In the genomic region with DNA sequence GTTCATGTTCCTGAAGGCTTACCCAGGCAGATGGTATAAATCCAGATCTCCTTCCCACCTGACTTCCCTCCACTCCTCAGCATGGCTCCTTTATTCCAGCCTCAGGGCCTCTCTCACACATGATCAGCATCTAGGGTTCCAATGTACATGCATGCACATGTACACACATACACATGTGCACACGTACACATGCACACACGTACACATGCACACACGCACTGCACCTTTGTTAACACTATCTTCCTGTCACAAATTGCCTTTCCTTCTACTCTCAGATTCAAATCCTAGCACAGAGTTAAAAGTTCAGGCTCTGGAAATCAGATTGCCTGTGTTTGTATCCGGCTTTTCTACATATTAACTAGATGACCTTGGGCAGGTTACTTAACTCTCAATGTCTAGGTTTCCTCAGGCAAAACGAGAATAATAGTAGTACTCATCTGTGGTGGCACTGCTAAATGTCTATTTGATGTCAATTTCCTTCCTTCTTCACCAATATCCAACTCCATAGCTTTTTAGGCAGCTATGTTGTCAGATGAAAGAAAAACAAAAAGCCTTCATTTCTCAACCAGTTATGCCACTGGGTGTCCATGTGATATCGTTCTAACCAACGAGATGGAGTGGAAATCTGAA, we compare ENCODE assay signal across 1 cellular context.
A peak's percentile ranks its signal among the peaks of the same experiment; 100 is the strongest.
TF ChIP-seq lines count a peak whose summit lies in the region.

No MANE protein-coding gene starts in this region.

TF ChIP-seq in HepG2, 621 proteins besides CTCF, POLR2A, EP300 and RAD21 (continued from another document and continues in another):
- TF ChIP-seq, protein P1, sequence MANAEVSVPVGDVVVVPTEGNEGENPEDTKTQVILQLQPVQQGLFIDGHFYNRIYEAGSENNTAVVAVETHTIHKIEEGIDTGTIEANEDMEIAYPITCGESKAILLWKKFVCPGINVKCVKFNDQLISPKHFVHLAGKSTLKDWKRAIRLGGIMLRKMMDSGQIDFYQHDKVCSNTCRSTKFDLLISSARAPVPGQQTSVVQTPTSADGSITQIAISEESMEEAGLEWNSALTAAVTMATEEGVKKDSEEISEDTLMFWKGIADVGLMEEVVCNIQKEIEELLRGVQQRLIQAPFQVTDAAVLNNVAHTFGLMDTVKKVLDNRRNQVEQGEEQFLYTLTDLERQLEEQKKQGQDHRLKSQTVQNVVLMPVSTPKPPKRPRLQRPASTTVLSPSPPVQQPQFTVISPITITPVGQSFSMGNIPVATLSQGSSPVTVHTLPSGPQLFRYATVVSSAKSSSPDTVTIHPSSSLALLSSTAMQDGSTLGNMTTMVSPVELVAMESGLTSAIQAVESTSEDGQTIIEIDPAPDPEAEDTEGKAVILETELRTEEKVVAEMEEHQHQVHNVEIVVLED (CRISPR knock-in tag; IDR thresholded peaks at IDR 0.05; ENCODE audit: borderline replicate concordance), result peak; percentile 51; the same call in 1 of the 2 replicates
- TF ChIP-seq GATAD2A (CRISPR knock-in tag; IDR thresholded peaks at IDR 0.05), result peak; percentile 92
- TF ChIP-seq HDAC6 (IDR thresholded peaks at IDR 0.05; ENCODE audit: low read depth, low read length), result no peak
- peak; percentile 85; the same call in 1 of the 2 replicates for TF ChIP-seq HMG20A (CRISPR knock-in tag; IDR thresholded peaks at IDR 0.05; ENCODE audit: borderline replicate concordance)
- TF ChIP-seq, protein P2, sequence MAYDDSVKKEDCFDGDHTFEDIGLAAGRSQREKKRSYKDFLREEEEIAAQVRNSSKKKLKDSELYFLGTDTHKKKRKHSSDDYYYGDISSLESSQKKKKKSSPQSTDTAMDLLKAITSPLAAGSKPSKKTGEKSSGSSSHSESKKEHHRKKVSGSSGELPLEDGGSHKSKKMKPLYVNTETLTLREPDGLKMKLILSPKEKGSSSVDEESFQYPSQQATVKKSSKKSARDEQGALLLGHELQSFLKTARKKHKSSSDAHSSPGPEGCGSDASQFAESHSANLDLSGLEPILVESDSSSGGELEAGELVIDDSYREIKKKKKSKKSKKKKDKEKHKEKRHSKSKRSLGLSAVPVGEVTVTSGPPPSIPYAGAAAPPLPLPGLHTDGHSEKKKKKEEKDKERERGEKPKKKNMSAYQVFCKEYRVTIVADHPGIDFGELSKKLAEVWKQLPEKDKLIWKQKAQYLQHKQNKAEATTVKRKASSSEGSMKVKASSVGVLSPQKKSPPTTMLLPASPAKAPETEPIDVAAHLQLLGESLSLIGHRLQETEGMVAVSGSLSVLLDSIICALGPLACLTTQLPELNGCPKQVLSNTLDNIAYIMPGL (CRISPR knock-in tag; IDR thresholded peaks at IDR 0.05; ENCODE audit: borderline replicate concordance in 1 of 2, low read depth in 1 of 2), result peak; percentile 53 to 58; a peak in 3 of 4 replicates
- peak; percentile 73 for TF ChIP-seq TBL1XR1 (IDR thresholded peaks at IDR 0.05; ENCODE audit: borderline replicate concordance, low read length, partially characterized antibody)
- TF ChIP-seq, protein P3, sequence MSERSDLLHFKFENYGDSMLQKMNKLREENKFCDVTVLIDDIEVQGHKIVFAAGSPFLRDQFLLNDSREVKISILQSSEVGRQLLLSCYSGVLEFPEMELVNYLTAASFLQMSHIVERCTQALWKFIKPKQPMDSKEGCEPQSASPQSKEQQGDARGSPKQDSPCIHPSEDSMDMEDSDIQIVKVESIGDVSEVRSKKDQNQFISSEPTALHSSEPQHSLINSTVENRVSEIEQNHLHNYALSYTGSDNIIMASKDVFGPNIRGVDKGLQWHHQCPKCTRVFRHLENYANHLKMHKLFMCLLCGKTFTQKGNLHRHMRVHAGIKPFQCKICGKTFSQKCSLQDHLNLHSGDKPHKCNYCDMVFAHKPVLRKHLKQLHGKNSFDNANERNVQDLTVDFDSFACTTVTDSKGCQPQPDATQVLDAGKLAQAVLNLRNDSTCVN (CRISPR knock-in tag; IDR thresholded peaks at IDR 0.05; ENCODE audit: borderline replicate concordance), result peak; percentile 23; the same call in 1 of the 2 replicates
- no peak for TF ChIP-seq ZNF615 (CRISPR knock-in tag; IDR thresholded peaks at IDR 0.05; ENCODE audit: borderline replicate concordance)
- TF ChIP-seq RCOR2 (CRISPR knock-in tag; IDR thresholded peaks at IDR 0.05), result peak; percentile 88
- peak; percentile 73 for TF ChIP-seq TEAD3 (CRISPR knock-in tag; optimal IDR thresholded peaks at IDR 0.05; ENCODE audit: borderline replicate concordance)
- peak; percentile 71 for TF ChIP-seq ATF1 (CRISPR knock-in tag; IDR thresholded peaks at IDR 0.05)
- TF ChIP-seq CEBPB (IDR thresholded peaks at IDR 0.05; ENCODE audit: borderline replicate concordance, low read depth, low read length), result peak; percentile 50; the same call in 1 of the 2 replicates
- no peak for TF ChIP-seq SAFB2 (CRISPR knock-in tag; IDR thresholded peaks at IDR 0.05; ENCODE audit: borderline replicate concordance, low read depth)
- peak; percentile 42; the same call in 1 of the 2 replicates for TF ChIP-seq TCF7 (IDR thresholded peaks at IDR 0.05; ENCODE audit: low read depth)
- TF ChIP-seq, protein P4, sequence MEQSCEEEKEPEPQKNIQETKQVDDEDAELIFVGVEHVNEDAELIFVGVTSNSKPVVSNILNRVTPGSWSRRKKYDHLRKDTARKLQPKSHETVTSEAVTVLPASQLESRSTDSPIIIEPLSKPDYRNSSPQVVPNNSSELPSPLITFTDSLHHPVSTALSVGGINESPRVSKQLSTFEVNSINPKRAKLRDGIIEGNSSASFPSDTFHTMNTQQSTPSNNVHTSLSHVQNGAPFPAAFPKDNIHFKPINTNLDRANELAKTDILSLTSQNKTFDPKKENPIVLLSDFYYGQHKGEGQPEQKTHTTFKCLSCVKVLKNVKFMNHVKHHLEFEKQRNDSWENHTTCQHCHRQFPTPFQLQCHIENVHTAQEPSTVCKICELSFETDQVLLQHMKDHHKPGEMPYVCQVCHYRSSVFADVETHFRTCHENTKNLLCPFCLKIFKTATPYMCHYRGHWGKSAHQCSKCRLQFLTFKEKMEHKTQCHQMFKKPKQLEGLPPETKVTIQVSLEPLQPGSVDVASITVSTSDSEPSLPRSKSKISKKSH (CRISPR knock-in tag; IDR thresholded peaks at IDR 0.05; ENCODE audit: borderline replicate concordance), result no peak
- TF ChIP-seq ZNF205 (CRISPR knock-in tag; IDR thresholded peaks at IDR 0.05), result 0 out of 2 replicates have a peak, but pooled peaks have one; percentile 39
- TF ChIP-seq, protein P5, sequence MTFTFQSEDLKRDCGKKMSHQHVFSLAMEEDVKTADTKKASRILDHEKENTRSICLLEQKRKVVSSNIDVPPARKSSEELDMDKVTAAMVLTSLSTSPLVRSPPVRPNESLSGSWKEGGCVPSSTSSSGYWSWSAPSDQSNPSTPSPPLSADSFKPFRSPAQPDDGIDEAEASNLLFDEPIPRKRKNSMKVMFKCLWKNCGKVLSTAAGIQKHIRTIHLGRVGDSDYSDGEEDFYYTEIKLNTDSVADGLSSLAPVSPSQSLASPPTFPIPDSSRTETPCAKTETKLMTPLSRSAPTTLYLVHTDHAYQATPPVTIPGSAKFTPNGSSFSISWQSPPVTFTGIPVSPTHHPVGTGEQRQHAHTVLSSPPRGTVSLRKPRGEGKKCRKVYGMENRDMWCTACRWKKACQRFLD (CRISPR knock-in tag; IDR thresholded peaks at IDR 0.05; ENCODE audit: borderline replicate concordance), result 0 out of 2 replicates have a peak, but pooled peaks have one; percentile 43
- no peak for TF ChIP-seq XRCC5 (optimal IDR thresholded peaks at IDR 0.05; ENCODE audit: low read length)
- TF ChIP-seq, protein P6, sequence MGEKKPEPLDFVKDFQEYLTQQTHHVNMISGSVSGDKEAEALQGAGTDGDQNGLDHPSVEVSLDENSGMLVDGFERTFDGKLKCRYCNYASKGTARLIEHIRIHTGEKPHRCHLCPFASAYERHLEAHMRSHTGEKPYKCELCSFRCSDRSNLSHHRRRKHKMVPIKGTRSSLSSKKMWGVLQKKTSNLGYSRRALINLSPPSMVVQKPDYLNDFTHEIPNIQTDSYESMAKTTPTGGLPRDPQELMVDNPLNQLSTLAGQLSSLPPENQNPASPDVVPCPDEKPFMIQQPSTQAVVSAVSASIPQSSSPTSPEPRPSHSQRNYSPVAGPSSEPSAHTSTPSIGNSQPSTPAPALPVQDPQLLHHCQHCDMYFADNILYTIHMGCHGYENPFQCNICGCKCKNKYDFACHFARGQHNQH (CRISPR knock-in tag; IDR thresholded peaks at IDR 0.05), result peak; percentile 50; the same call in 1 of the 2 replicates
- peak; percentile 76 for TF ChIP-seq RBM22 (optimal IDR thresholded peaks at IDR 0.05; ENCODE audit: low read length)
- TF ChIP-seq, protein P7, sequence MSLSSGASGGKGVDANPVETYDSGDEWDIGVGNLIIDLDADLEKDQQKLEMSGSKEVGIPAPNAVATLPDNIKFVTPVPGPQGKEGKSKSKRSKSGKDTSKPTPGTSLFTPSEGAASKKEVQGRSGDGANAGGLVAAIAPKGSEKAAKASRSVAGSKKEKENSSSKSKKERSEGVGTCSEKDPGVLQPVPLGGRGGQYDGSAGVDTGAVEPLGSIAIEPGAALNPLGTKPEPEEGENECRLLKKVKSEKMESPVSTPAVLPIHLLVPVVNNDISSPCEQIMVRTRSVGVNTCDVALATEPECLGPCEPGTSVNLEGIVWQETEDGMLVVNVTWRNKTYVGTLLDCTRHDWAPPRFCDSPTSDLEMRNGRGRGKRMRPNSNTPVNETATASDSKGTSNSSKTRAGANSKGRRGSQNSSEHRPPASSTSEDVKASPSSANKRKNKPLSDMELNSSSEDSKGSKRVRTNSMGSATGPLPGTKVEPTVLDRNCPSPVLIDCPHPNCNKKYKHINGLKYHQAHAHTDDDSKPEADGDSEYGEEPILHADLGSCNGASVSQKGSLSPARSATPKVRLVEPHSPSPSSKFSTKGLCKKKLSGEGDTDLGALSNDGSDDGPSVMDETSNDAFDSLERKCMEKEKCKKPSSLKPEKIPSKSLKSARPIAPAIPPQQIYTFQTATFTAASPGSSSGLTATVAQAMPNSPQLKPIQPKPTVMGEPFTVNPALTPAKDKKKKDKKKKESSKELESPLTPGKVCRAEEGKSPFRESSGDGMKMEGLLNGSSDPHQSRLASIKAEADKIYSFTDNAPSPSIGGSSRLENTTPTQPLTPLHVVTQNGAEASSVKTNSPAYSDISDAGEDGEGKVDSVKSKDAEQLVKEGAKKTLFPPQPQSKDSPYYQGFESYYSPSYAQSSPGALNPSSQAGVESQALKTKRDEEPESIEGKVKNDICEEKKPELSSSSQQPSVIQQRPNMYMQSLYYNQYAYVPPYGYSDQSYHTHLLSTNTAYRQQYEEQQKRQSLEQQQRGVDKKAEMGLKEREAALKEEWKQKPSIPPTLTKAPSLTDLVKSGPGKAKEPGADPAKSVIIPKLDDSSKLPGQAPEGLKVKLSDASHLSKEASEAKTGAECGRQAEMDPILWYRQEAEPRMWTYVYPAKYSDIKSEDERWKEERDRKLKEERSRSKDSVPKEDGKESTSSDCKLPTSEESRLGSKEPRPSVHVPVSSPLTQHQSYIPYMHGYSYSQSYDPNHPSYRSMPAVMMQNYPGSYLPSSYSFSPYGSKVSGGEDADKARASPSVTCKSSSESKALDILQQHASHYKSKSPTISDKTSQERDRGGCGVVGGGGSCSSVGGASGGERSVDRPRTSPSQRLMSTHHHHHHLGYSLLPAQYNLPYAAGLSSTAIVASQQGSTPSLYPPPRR (CRISPR knock-in tag; IDR thresholded peaks at IDR 0.05; ENCODE audit: borderline replicate concordance), result peak; percentile 75
- TF ChIP-seq, protein P8, sequence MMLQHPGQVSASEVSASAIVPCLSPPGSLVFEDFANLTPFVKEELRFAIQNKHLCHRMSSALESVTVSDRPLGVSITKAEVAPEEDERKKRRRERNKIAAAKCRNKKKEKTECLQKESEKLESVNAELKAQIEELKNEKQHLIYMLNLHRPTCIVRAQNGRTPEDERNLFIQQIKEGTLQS (CRISPR knock-in tag; IDR thresholded peaks at IDR 0.05), result no peak
- TF ChIP-seq ZBTB38 (CRISPR knock-in tag; IDR thresholded peaks at IDR 0.05), result 0 out of 2 replicates have a peak, but pooled peaks have one; percentile 53
- TF ChIP-seq, protein P9, sequence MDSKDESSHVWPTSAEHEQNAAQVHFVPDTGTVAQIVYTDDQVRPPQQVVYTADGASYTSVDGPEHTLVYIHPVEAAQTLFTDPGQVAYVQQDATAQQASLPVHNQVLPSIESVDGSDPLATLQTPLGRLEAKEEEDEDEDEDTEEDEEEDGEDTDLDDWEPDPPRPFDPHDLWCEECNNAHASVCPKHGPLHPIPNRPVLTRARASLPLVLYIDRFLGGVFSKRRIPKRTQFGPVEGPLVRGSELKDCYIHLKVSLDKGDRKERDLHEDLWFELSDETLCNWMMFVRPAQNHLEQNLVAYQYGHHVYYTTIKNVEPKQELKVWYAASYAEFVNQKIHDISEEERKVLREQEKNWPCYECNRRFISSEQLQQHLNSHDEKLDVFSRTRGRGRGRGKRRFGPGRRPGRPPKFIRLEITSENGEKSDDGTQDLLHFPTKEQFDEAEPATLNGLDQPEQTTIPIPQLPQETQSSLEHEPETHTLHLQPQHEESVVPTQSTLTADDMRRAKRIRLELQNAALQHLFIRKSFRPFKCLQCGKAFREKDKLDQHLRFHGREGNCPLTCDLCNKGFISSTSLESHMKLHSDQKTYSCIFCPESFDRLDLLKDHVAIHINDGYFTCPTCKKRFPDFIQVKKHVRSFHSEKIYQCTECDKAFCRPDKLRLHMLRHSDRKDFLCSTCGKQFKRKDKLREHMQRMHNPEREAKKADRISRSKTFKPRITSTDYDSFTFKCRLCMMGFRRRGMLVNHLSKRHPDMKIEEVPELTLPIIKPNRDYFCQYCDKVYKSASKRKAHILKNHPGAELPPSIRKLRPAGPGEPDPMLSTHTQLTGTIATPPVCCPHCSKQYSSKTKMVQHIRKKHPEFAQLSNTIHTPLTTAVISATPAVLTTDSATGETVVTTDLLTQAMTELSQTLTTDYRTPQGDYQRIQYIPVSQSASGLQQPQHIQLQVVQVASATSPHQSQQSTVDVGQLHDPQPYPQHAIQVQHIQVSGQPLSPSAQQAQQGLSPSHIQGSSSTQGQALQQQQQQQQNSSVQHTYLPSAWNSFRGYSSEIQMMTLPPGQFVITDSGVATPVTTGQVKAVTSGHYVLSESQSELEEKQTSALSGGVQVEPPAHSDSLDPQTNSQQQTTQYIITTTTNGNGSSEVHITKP (CRISPR knock-in tag; IDR thresholded peaks at IDR 0.05; ENCODE audit: low read depth), result peak; percentile 57; the same call in 1 of the 2 replicates
- no peak for TF ChIP-seq NFATC3 (CRISPR knock-in tag; IDR thresholded peaks at IDR 0.05)
- TF ChIP-seq DPF2 (CRISPR knock-in tag; IDR thresholded peaks at IDR 0.05; ENCODE audit: borderline replicate concordance, low read depth), result 0 out of 2 replicates have a peak, but pooled peaks have one; percentile 31
- no peak for TF ChIP-seq POLR2AphosphoS2 (IDR thresholded peaks at IDR 0.05; ENCODE audit: low read depth, low read length)
- TF ChIP-seq CBX5 (CRISPR knock-in tag; IDR thresholded peaks at IDR 0.05; ENCODE audit: borderline replicate concordance), result peak; percentile 58; the same call in 1 of the 2 replicates
- peak; percentile 48 for TF ChIP-seq THAP11 (CRISPR knock-in tag; IDR thresholded peaks at IDR 0.05)
